In genomic region chrX:39464253-39464652, GRCh38 we compare ENCODE assay signal across 19 cellular contexts.
DNase-seq lines count a peak whose midpoint lies in the region; ATAC-seq and TF ChIP-seq lines count a peak whose summit lies in the region.
"Had no signal": no experiment of that assay in that cellular context is flagged by ENCODE, and none has a peak within 500 bp of the region (broad histone marks: within the 10 kb centered on the region; RNA-seq: fewer than 3 reads in every experiment).

No MANE protein-coding gene starts in this region.

- no peak for TF ChIP-seq CTCF in nephron (IDR thresholded peaks at IDR 0.05; ENCODE audit: unreplicated experiment in 3 of 3)

- peak overlapping the region; percentile 25 for H3K27ac Mint-ChIP-seq in activated CD4-positive, alpha-beta T cell treated with anti-CD3 and anti-CD28 coated beads, Interleukin-2, amount 10 ng/mL, durations not matched to agents 24 days and 14 days
- peak overlapping the region; percentile 62 for H3K27ac Mint-ChIP-seq in stimulated activated naive CD8-positive, alpha-beta T cell treated with anti-CD3 and anti-CD28 coated beads, Interleukin-15, Interleukin-2, amounts not matched to agents 100 ng/mL and 50 ng/mL, for 24 hours
- peak overlapping the region in 2 of 3 experiments; percentile 27 to 63 for H3K27ac Mint-ChIP-seq in nephron
- H3K27ac Mint-ChIP-seq: B cell; CD14-positive monocyte; CD4-positive, alpha-beta T cell; HFFc6 had no signal

- peaks cover 6% of the 10 kb centered on the region for H3K4me1 Mint-ChIP-seq in activated CD4-positive, alpha-beta T cell treated with anti-CD3 and anti-CD28 coated beads, Interleukin-2, amount 10 ng/mL, durations not matched to agents 24 days and 14 days
- H3K4me1 Mint-ChIP-seq in stimulated activated naive CD8-positive, alpha-beta T cell treated with anti-CD3 and anti-CD28 coated beads, Interleukin-15, Interleukin-2, amounts not matched to agents 100 ng/mL and 50 ng/mL, for 24 hours (ENCODE audit: low read depth) = peaks cover 15% of the 10 kb centered on the region
- H3K4me1 Mint-ChIP-seq in nephron = peaks cover 40% of the 10 kb centered on the region
- H3K4me1 Mint-ChIP-seq: B cell; CD8-positive, alpha-beta memory T cell had no signal

- H3K9me3 Mint-ChIP-seq in activated CD4-positive, alpha-beta T cell treated with anti-CD3 and anti-CD28 coated beads, Interleukin-2, amount 10 ng/mL, durations not matched to agents 24 days and 14 days = no peaks in the 10 kb centered on the region
- H3K9me3 Mint-ChIP-seq in stimulated activated naive CD8-positive, alpha-beta T cell treated with anti-CD3 and anti-CD28 coated beads, Interleukin-15, Interleukin-2, amounts not matched to agents 100 ng/mL and 50 ng/mL, for 24 hours = no peaks in the 10 kb centered on the region
- peaks cover 6% of the 10 kb centered on the region for H3K9me3 Mint-ChIP-seq in nephron
- H3K9me3 Mint-ChIP-seq: CD4-positive, alpha-beta T cell; CD8-positive, alpha-beta memory T cell; HFFc6 had no signal

- H3K36me3 Mint-ChIP-seq in activated CD4-positive, alpha-beta T cell treated with anti-CD3 and anti-CD28 coated beads, Interleukin-2, amount 10 ng/mL, durations not matched to agents 24 days and 14 days (ENCODE audit: low read depth) = no peaks in the 10 kb centered on the region
- no peaks in the 10 kb centered on the region for H3K36me3 Mint-ChIP-seq in stimulated activated naive CD8-positive, alpha-beta T cell treated with anti-CD3 and anti-CD28 coated beads, Interleukin-15, Interleukin-2, amounts not matched to agents 100 ng/mL and 50 ng/mL, for 24 hours (ENCODE audit: low read depth)
- no peaks in the 10 kb centered on the region for H3K36me3 Mint-ChIP-seq in nephron (ENCODE audit: low read depth)
- H3K36me3 Mint-ChIP-seq: CD14-positive monocyte; CD8-positive, alpha-beta memory T cell had no signal

- intact Hi-C loops in activated CD4-positive, alpha-beta T cell treated with anti-CD3 and anti-CD28 coated beads, Interleukin-2, amount 10 ng/mL, durations not matched to agents 24 days and 14 days (cut with micrococcal nuclease) = no loop called here

- ATAC-seq in stimulated activated naive CD8-positive, alpha-beta T cell treated with anti-CD3 and anti-CD28 coated beads, Interleukin-15, Interleukin-2, amounts not matched to agents 100 U/mL and 50 U/mL, for 24 hours = no peak

- H3K4me3 Mint-ChIP-seq in activated CD4-positive, alpha-beta T cell treated with anti-CD3 and anti-CD28 coated beads, Interleukin-2, amount 10 ng/mL, durations not matched to agents 24 days and 14 days = no peak overlapping the region
- H3K4me3 Mint-ChIP-seq in stimulated activated naive CD8-positive, alpha-beta T cell treated with anti-CD3 and anti-CD28 coated beads, Interleukin-15, Interleukin-2, amounts not matched to agents 100 ng/mL and 50 ng/mL, for 24 hours = no peak overlapping the region
- no peak overlapping the region for H3K4me3 Mint-ChIP-seq in nephron
- H3K4me3 Mint-ChIP-seq: B cell; CD14-positive monocyte; CD4-positive, alpha-beta T cell; CD8-positive, alpha-beta memory T cell; HFFc6 had no signal

- H3K27me3 Mint-ChIP-seq in activated CD4-positive, alpha-beta T cell treated with anti-CD3 and anti-CD28 coated beads, Interleukin-2, amount 10 ng/mL, durations not matched to agents 24 days and 14 days = no peaks in the 10 kb centered on the region
- H3K27me3 Mint-ChIP-seq in stimulated activated naive CD8-positive, alpha-beta T cell treated with anti-CD3 and anti-CD28 coated beads, Interleukin-15, Interleukin-2, amounts not matched to agents 100 ng/mL and 50 ng/mL, for 24 hours = no peaks in the 10 kb centered on the region
- H3K27me3 Mint-ChIP-seq in nephron (ENCODE audit: low read depth) = peaks cover 9% of the 10 kb centered on the region
- H3K27me3 Mint-ChIP-seq: CD4-positive, alpha-beta T cell had no signal

- DNase-seq in activated CD4-positive, alpha-beta T cell treated with anti-CD3 and anti-CD28 coated beads, Interleukin-2, amount 10 ng/mL, durations not matched to agents 24 days and 14 days = no peak
- DNase-seq in activated CD4-positive, alpha-beta T cell treated with anti-CD3 and anti-CD28 coated beads for 48 hours = no peak
- DNase-seq in stimulated activated naive CD8-positive, alpha-beta T cell treated with anti-CD3 and anti-CD28 coated beads, Interleukin-15, Interleukin-2, amounts not matched to agents 100 U/mL and 50 U/mL, for 24 hours = no peak
- DNase-seq in epidermal melanocyte (ENCODE audit: insufficient read length, low spot score) (no peak), islet precursor cell (no peak)
- DNase-seq in stimulated activated CD4-positive, alpha-beta T cell treated with anti-CD3 and anti-CD28 coated beads, Interleukin-4, amount 100 ng/mL, for 4 hours = no peak
- DNase-seq: Calu3; CD4-positive, alpha-beta T cell; CD8-positive, alpha-beta memory T cell; COR-L47; DMS53; DMS79 treated with DMSO at 0.1 percent for 48 hours; GF-D8; GOT3; HFFc6 had no signal
